In the genomic region with DNA sequence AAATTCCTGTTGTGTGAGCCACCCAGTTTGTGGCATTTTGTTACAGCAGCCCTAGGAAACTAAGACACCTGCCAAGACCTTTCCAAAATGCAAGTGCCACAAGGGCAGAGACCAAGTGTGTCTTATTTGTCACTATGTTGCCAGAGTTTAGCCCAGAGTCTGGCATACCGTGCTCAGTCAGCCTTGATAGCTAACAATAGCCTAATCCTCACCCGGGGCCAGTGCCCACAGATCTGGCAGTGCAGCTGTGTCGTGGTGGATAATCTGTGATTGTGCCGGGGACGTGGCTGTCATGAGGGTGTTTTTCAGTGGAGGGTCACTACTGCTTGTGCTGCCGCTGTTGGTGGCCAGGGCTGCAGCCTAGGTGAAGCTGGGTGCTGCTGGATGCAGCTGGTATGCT, we compare ENCODE assay signal across 15 cellular contexts. TPM values are rescaled to one million over a fixed set of nuclear protein-coding genes. Genes with fewer than 3 reads are reported as not detected.
A peak's percentile ranks its signal among the peaks of the same experiment; 100 is the strongest.
DNase-seq lines count a peak whose midpoint lies in the region; ATAC-seq and TF ChIP-seq lines count a peak whose summit lies in the region.
"Had no signal": no experiment of that assay in that cellular context is flagged by ENCODE, and none has a peak within 500 bp of the region (broad histone marks: within the 10 kb centered on the region; RNA-seq: fewer than 3 reads in every experiment).

No MANE protein-coding gene starts in this region.

- H3K36me3 ChIP-seq in GM23338 (ENCODE audit: insufficient read depth) (no peaks in the 10 kb centered on the region), neural progenitor cell (no peaks in the 10 kb centered on the region)
- H3K36me3 ChIP-seq: BLaER1 treated with 17β-estradiol and CSF1 and Interleukin-3, amounts not matched to agents 10 nM and 100 nM had no signal

- intact Hi-C loops in Right ventricle myocardium superior (cut with DNase I), result no loop called here
- intact Hi-C loops in right cardiac atrium (cut with DNase I), result no loop called here

- H3F3A ChIP-seq in GM23338 (replicated peaks; ENCODE audit: low read depth), result no peaks in the 10 kb centered on the region
- H3F3A ChIP-seq in neural progenitor cell (ENCODE audit: low read depth), result peaks cover 4% of the 10 kb centered on the region

- in situ Hi-C loops in GM13976 (cut with MboI; ENCODE audit: low sequenced_read_pairs, unreplicated experiment), result no loop called here

- H3K9me3 Mint-ChIP-seq in GM23338, result no peaks in the 10 kb centered on the region
- no peaks in the 10 kb centered on the region for H3K9me3 Mint-ChIP-seq in neural progenitor cell

- H4K20me1 ChIP-seq in GM23338 (replicated peaks; ENCODE audit: insufficient read depth) (no peaks in the 10 kb centered on the region), neural progenitor cell (ENCODE audit: low read depth) (no peaks in the 10 kb centered on the region)
- H4K20me1 ChIP-seq: BLaER1 treated with 17β-estradiol and CSF1 and Interleukin-3, amounts not matched to agents 10 nM and 100 nM had no signal

- no peak overlapping the region for H3K4me3 Mint-ChIP-seq in GM23338
- H3K4me3 Mint-ChIP-seq in neural progenitor cell, result no peak overlapping the region
- H3K4me3 Mint-ChIP-seq: CD4-positive, CD25-positive, alpha-beta regulatory T cell had no signal

- H2AFZ ChIP-seq in GM23338 (no peak overlapping the region), neural progenitor cell (replicated peaks) (no peak overlapping the region)

- no peak for TF ChIP-seq CTCF in GM23338 (conservative IDR thresholded peaks at IDR 0.05; ENCODE audit: low read depth in 2 of 2)
- no peak for TF ChIP-seq CTCF in neural progenitor cell (IDR thresholded peaks at IDR 0.05)
- TF ChIP-seq CTCF in GM13976 (IDR thresholded peaks at IDR 0.05; ENCODE audit: borderline replicate concordance, control extremely low read depth, extremely low read depth, insufficient read depth, missing control alignments), result no peak

- H3K4me2 ChIP-seq in GM23338, result no peak overlapping the region
- no peak overlapping the region for H3K4me2 ChIP-seq in neural progenitor cell
- H3K4me2 ChIP-seq: BLaER1 treated with 17β-estradiol and CSF1 and Interleukin-3, amounts not matched to agents 10 nM and 100 nM had no signal

- H3K36me3 Mint-ChIP-seq in GM23338 (ENCODE audit: low read depth) (no peaks in the 10 kb centered on the region), neural progenitor cell (no peaks in the 10 kb centered on the region)
- H3K36me3 Mint-ChIP-seq: CD4-positive, CD25-positive, alpha-beta regulatory T cell had no signal

- no peak overlapping the region for H3K9ac ChIP-seq in neural progenitor cell
- H3K9ac ChIP-seq: BLaER1 treated with 17β-estradiol and CSF1 and Interleukin-3, amounts not matched to agents 10 nM and 100 nM had no signal

- H3K27ac Mint-ChIP-seq in GM23338 (0 out of 2 replicates have a peak overlapping the region, but pooled peaks have one; percentile 1), neural progenitor cell (no peak overlapping the region)
- H3K27ac Mint-ChIP-seq: CD4-positive, CD25-positive, alpha-beta regulatory T cell had no signal

- ATAC-seq in Right ventricle myocardium superior (ENCODE audit: poor library complexity) (peak; percentile 45), right cardiac atrium (no peak), GM23338 (no peak)

- H3K79me2 ChIP-seq in GM23338 (replicated peaks; ENCODE audit: insufficient read depth), result no peaks in the 10 kb centered on the region
- no peaks in the 10 kb centered on the region for H3K79me2 ChIP-seq in neural progenitor cell (ENCODE audit: low read depth)

- no peak overlapping the region for H3K27ac ChIP-seq in right cardiac atrium (ENCODE audit: low read length)
- H3K27ac ChIP-seq in GM23338 (ENCODE audit: low read depth), result no peak overlapping the region
- H3K27ac ChIP-seq in neural progenitor cell, result no peak overlapping the region
- H3K27ac ChIP-seq: BLaER1 treated with 17β-estradiol and CSF1 and Interleukin-3, amounts not matched to agents 10 nM and 100 nM had no signal

- H3K9me3 ChIP-seq in right cardiac atrium (ENCODE audit: control insufficient read depth, low read length) (no peaks in the 10 kb centered on the region), neural progenitor cell (ENCODE audit: low read depth) (no peaks in the 10 kb centered on the region)
- H3K9me3 ChIP-seq: BLaER1 treated with 17β-estradiol and CSF1 and Interleukin-3, amounts not matched to agents 10 nM and 100 nM had no signal

- H3K4me1 ChIP-seq in right cardiac atrium (ENCODE audit: control insufficient read depth, insufficient read depth, low read length) (no peaks in the 10 kb centered on the region), GM23338 (ENCODE audit: insufficient read depth) (peaks cover 13% of the 10 kb centered on the region), neural progenitor cell (peaks cover 12% of the 10 kb centered on the region)
- H3K4me1 ChIP-seq: BLaER1 treated with 17β-estradiol and CSF1 and Interleukin-3, amounts not matched to agents 10 nM and 100 nM had no signal

- H3K27me3 ChIP-seq in right cardiac atrium (ENCODE audit: control insufficient read depth, insufficient read depth), result no peaks in the 10 kb centered on the region
- no peaks in the 10 kb centered on the region for H3K27me3 ChIP-seq in GM23338 (ENCODE audit: insufficient read depth)
- no peaks in the 10 kb centered on the region for H3K27me3 ChIP-seq in neural progenitor cell
- H3K27me3 ChIP-seq: BLaER1 treated with 17β-estradiol and CSF1 and Interleukin-3, amounts not matched to agents 10 nM and 100 nM had no signal

- H3K4me1 Mint-ChIP-seq in GM23338, result peaks cover 12% of the 10 kb centered on the region
- H3K4me1 Mint-ChIP-seq in neural progenitor cell, result peaks cover 9% of the 10 kb centered on the region
- H3K4me1 Mint-ChIP-seq: CD4-positive, CD25-positive, alpha-beta regulatory T cell had no signal

- H3K4me3 ChIP-seq in right cardiac atrium (ENCODE audit: low read length), result no peak overlapping the region
- no peak overlapping the region for H3K4me3 ChIP-seq in GM23338
- no peak overlapping the region for H3K4me3 ChIP-seq in neural progenitor cell
- H3K4me3 ChIP-seq: BLaER1 treated with 17β-estradiol and CSF1 and Interleukin-3, amounts not matched to agents 10 nM and 100 nM had no signal

- H3K27me3 Mint-ChIP-seq in GM23338 (ENCODE audit: insufficient read depth, low read depth, poor library complexity) (peaks cover 1% of the 10 kb centered on the region), neural progenitor cell (ENCODE audit: insufficient read depth, low read depth) (no peaks in the 10 kb centered on the region)
- H3K27me3 Mint-ChIP-seq: CD4-positive, CD25-positive, alpha-beta regulatory T cell had no signal

- WGBS in right cardiac atrium, result 83% methylated on average over 6 of the region's 6 CpGs

- DNase-seq in Right ventricle myocardium superior (no peak), right cardiac atrium (no peak), GM23338 (ENCODE audit: low spot score) (no peak), ecto neural progenitor cell (ENCODE audit: low spot score) (peak; percentile 52), neural progenitor cell (ENCODE audit: low spot score) (peak; percentile 61), GM13976 (ENCODE audit: low spot score) (no peak), NCI-H2196 (lab: John Stamatoyannopoulos, UW; ENCODE audit: unreplicated experiment) (no peak)
- no peak for DNase-seq in effector CD4-positive, alpha-beta T cell
- DNase-seq: ACHN; Calu3; CD4-positive, CD25-positive, alpha-beta regulatory T cell; DMS79; H7 had no signal

- H3K9me2 ChIP-seq in GM23338 (ENCODE audit: insufficient read depth), result no peaks in the 10 kb centered on the region

TF ChIP-seq in GM23338, 12 proteins besides CTCF, POLR2A, EP300 and RAD21 (continues in another document):
- TF ChIP-seq EZH2phosphoT487 (IDR thresholded peaks at IDR 0.05; ENCODE audit: unreplicated experiment) (no peak), NANOG (IDR thresholded peaks at IDR 0.05; ENCODE audit: borderline replicate concordance) (no peak), CREB1 (CRISPR knock-in tag; IDR thresholded peaks at IDR 0.05; ENCODE audit: low read depth) (no peak), ZNF331 (CRISPR knock-in tag; IDR thresholded peaks at IDR 0.05; ENCODE audit: low read depth) (no peak), POLR2AphosphoS5 (IDR thresholded peaks at IDR 0.05; ENCODE audit: low read depth) (no peak), EZH2 (IDR thresholded peaks at IDR 0.05; ENCODE audit: low read depth, unreplicated experiment) (no peak)
- TF ChIP-seq, protein P1, sequence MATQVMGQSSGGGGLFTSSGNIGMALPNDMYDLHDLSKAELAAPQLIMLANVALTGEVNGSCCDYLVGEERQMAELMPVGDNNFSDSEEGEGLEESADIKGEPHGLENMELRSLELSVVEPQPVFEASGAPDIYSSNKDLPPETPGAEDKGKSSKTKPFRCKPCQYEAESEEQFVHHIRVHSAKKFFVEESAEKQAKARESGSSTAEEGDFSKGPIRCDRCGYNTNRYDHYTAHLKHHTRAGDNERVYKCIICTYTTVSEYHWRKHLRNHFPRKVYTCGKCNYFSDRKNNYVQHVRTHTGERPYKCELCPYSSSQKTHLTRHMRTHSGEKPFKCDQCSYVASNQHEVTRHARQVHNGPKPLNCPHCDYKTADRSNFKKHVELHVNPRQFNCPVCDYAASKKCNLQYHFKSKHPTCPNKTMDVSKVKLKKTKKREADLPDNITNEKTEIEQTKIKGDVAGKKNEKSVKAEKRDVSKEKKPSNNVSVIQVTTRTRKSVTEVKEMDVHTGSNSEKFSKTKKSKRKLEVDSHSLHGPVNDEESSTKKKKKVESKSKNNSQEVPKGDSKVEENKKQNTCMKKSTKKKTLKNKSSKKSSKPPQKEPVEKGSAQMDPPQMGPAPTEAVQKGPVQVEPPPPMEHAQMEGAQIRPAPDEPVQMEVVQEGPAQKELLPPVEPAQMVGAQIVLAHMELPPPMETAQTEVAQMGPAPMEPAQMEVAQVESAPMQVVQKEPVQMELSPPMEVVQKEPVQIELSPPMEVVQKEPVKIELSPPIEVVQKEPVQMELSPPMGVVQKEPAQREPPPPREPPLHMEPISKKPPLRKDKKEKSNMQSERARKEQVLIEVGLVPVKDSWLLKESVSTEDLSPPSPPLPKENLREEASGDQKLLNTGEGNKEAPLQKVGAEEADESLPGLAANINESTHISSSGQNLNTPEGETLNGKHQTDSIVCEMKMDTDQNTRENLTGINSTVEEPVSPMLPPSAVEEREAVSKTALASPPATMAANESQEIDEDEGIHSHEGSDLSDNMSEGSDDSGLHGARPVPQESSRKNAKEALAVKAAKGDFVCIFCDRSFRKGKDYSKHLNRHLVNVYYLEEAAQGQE (IDR thresholded peaks at IDR 0.05; ENCODE audit: unreplicated experiment), result no peak

RNA-seq across cellular contexts. Expression of a gene that starts 53.5 kb away (rescaled TPM):
- total RNA-seq in Right ventricle myocardium superior (not detected), right cardiac atrium (not detected), neural progenitor cell (ENCODE audit: low replicate concordance) (not detected in 2 replicates)
- polyA plus RNA-seq in right cardiac atrium (not detected), GM23338 (2016; fragmentation: Nextera tagmentation; extraction: Ambion mirVana) (not detected in 2 replicates)
- total RNA-seq in GM23338 (2014; rRNA removed; shearing (Covaris generic)), result not detected in 2 replicates
- total RNA-seq: A172, Calu3, H7 had no signal
- polyA plus RNA-seq: CD4-positive, CD25-positive, alpha-beta regulatory T cell had no signal

Comparison
In these comparisons a context has a peak if more than half of its experiments do, and no peak if none do; other contexts are left out.
1. DNase-seq: peak in ecto neural progenitor cell (single experiment) and neural progenitor cell (single experiment); none in Right ventricle myocardium superior (single experiment), right cardiac atrium (0 of 3), GM23338 (single experiment), GM13976 (single experiment), NCI-H2196 (single experiment) and effector CD4-positive, alpha-beta T cell (single experiment).